In genomic region chr10:123351715-123352114, GRCh38 we compare ENCODE assay signal across 1 cellular context.
TF ChIP-seq lines count a peak whose summit lies in the region.

No MANE protein-coding gene starts in this region.

TF ChIP-seq in IMR-90, 13 proteins besides CTCF, POLR2A, EP300 and RAD21:
- no peak for TF ChIP-seq ELK1 (IDR thresholded peaks at IDR 0.05; ENCODE audit: borderline replicate concordance, low read depth, low read length)
- no peak for TF ChIP-seq SMC3 (IDR thresholded peaks at IDR 0.05; ENCODE audit: low read depth, low read length)
